ENCODE assay signal across 19 cellular contexts in genomic region chr18:73733376-73733775, GRCh38.
"Had no signal": no experiment of that assay in that cellular context is flagged by ENCODE, and none has a peak within 500 bp of the region (broad histone marks: within the 10 kb centered on the region; RNA-seq: fewer than 3 reads in every experiment).

No MANE protein-coding gene starts in this region.

- H3K79me2 ChIP-seq: hepatocyte had no signal

- H3K36me3 Mint-ChIP-seq: mesothelial cell of epicardium had no signal

- H2AFZ ChIP-seq: hepatocyte had no signal

- H3K27me3 Mint-ChIP-seq: dendritic cell treated with granulocyte-macrophage colony-stimulating factor and Interleukin-4, amounts not matched to agents 40 ng/mL and 50 ng/mL, for 4 days; effector memory CD8-positive, alpha-beta T cell had no signal

- DNase-seq: cortex of kidney; effector CD8-positive, alpha-beta T cell; effector memory CD8-positive, alpha-beta T cell; endodermal cell; foreskin keratinocyte; heart left ventricle; left cardiac atrium; left lung; left ventricle myocardium superior; lower lobe of right lung; mesenchymal stem cell; mucosa of descending colon; naive B cell; naive thymus-derived CD8-positive, alpha-beta T cell had no signal

- H3K4me3 Mint-ChIP-seq: dendritic cell treated with granulocyte-macrophage colony-stimulating factor and Interleukin-4, amounts not matched to agents 40 ng/mL and 50 ng/mL, for 4 days; effector memory CD8-positive, alpha-beta T cell; endodermal cell; mesothelial cell of epicardium; naive B cell; naive thymus-derived CD8-positive, alpha-beta T cell had no signal

- H3K4me2 ChIP-seq: hepatocyte had no signal

- H3K4me1 ChIP-seq: esophagus muscularis mucosa, gastroesophageal sphincter, heart left ventricle, left lung, lower lobe of right lung had no signal

- H3K9me3 Mint-ChIP-seq: dendritic cell treated with granulocyte-macrophage colony-stimulating factor and Interleukin-4, amounts not matched to agents 40 ng/mL and 50 ng/mL, for 4 days had no signal

- H3K4me1 Mint-ChIP-seq: endodermal cell; mesothelial cell of epicardium; naive B cell; naive thymus-derived CD8-positive, alpha-beta T cell had no signal

- H3K27me3 ChIP-seq: esophagus muscularis mucosa, foreskin keratinocyte, gastroesophageal sphincter, heart left ventricle, hepatocyte, left lung had no signal

- H3K27ac ChIP-seq: esophagus muscularis mucosa, foreskin keratinocyte, gastroesophageal sphincter, heart left ventricle, hepatocyte, left lung, lower lobe of right lung had no signal

- H3K36me3 ChIP-seq: esophagus muscularis mucosa, gastroesophageal sphincter, heart left ventricle, left lung, lower lobe of right lung had no signal

- ATAC-seq: effector memory CD8-positive, alpha-beta T cell; foreskin keratinocyte; gastroesophageal sphincter; heart left ventricle; left cardiac atrium; left lung; left ventricle myocardium superior; lower lobe of right lung; mucosa of descending colon; naive thymus-derived CD8-positive, alpha-beta T cell had no signal

- H3K4me3 ChIP-seq: esophagus muscularis mucosa, gastroesophageal sphincter, heart left ventricle, hepatocyte, left lung, lower lobe of right lung, mucosa of descending colon had no signal

- H3K27ac Mint-ChIP-seq: dendritic cell treated with granulocyte-macrophage colony-stimulating factor and Interleukin-4, amounts not matched to agents 40 ng/mL and 50 ng/mL, for 4 days; effector memory CD8-positive, alpha-beta T cell; endodermal cell; mesothelial cell of epicardium; naive B cell; naive thymus-derived CD8-positive, alpha-beta T cell had no signal
